ENCODE assay signal across 11 cellular contexts in genomic region chr10:7475046-7475860, GRCh38.
A peak's percentile ranks its signal among the peaks of the same experiment; 100 is the strongest.
DNase-seq lines count a peak whose midpoint lies in the region; ATAC-seq, FAIRE-seq and TF ChIP-seq lines count a peak whose summit lies in the region.
"Had no signal": no experiment of that assay in that cellular context is flagged by ENCODE, and none has a peak within 500 bp of the region (broad histone marks: within the 10 kb centered on the region; RNA-seq: fewer than 3 reads in every experiment).

No MANE protein-coding gene starts in this region.

- H3K9me3 ChIP-seq in H1 (ENCODE audit: insufficient read depth in 2 of 2, low read depth in 1 of 2, low read length in 1 of 2) = no peaks in the 10 kb centered on the region

- H3K4me3 ChIP-seq in H1 (ENCODE audit: extremely low read depth in 1 of 4, insufficient read depth in 2 of 4, low read depth in 3 of 4, low read length in 4 of 4) = no peak overlapping the region

- no peak overlapping the region for H3K23ac ChIP-seq in H1 (ENCODE audit: insufficient read length)

- no peak overlapping the region for H3K4ac ChIP-seq in H1 (replicated peaks; ENCODE audit: insufficient read length, low read depth, low read length)

- H3K9me3 Mint-ChIP-seq in CD14-positive monocyte = peaks cover 0 to 5% (median 0%) of the 10 kb centered on the region in 7 donors
- H3K9me3 Mint-ChIP-seq in nephron = no peaks in the 10 kb centered on the region
- H3K9me3 Mint-ChIP-seq: activated T-cell treated with anti-CD3 and anti-CD28 coated beads, Interleukin-2, amount 50 U/mL, for 24 hours had no signal

- H3K36me3 Mint-ChIP-seq in CD14-positive monocyte (no peaks in the 10 kb centered on the region), nephron (ENCODE audit: low read depth) (no peaks in the 10 kb centered on the region)

- H3K79me1 ChIP-seq in H1 (ENCODE audit: low read depth, low read length) = no peaks in the 10 kb centered on the region

- no peak overlapping the region for H2BK12ac ChIP-seq in H1 (ENCODE audit: low read depth, low read length)

- CTCF ChIA-PET in H1 (lab: Charles Lee; ENCODE audit: partially characterized antibody) = no interaction called here

- intact Hi-C loops in CD14-positive monocyte (cut with micrococcal nuclease) = no loop called here

- POLR2A ChIA-PET in H1 (lab: Charles Lee; ENCODE audit: partially characterized antibody) = interaction anchor here (1.2 kb wide), 1 partner anchor 19 kb away, joined by 3 read pairs; no protein-coding TSS in a partner anchor

- no peak for DNase-seq in CD14-positive monocyte (ENCODE audit: low spot score)
- peak; percentile 5 to 94 (median 85) for DNase-seq in NCI-H1417 (lab: John Stamatoyannopoulos, UW)
- peak in 1 of 2 experiments; percentile 67 for DNase-seq in H1 (ENCODE audit: low read depth in 1 of 2, low spot score in 2 of 2)
- DNase-seq in HT-29 (ENCODE audit: low spot score) = no peak
- no peak for DNase-seq in NCI-H187 treated with DMSO at 0.1 percent for 48 hours (lab: John Stamatoyannopoulos, UW)
- no peak for DNase-seq in epidermal melanocyte (ENCODE audit: insufficient read length, low spot score)
- DNase-seq: activated T-cell treated with anti-CD3 and anti-CD28 coated beads, Interleukin-2, amount 50 U/mL, for 24 hours; DMS79 had no signal

- no peak overlapping the region for H3K9ac ChIP-seq in H1 (replicated peaks in 1 of 4; ENCODE audit: extremely low read depth in 1 of 4, low read depth in 3 of 4, low read length in 3 of 4)
- H3K9ac ChIP-seq: parathyroid adenoma had no signal

- TF ChIP-seq CTCF in CD14-positive monocyte (IDR thresholded peaks at IDR 0.05) (no peak), H1 (IDR thresholded peaks at IDR 0.05; ENCODE audit: control extremely low read depth in 1 of 3, insufficient read depth in 1 of 3, low read depth in 1 of 3, low read length in 3 of 3) (no peak), nephron (IDR thresholded peaks at IDR 0.05; ENCODE audit: unreplicated experiment in 3 of 3) (no peak)

- no peaks in the 10 kb centered on the region for H4K20me1 ChIP-seq in H1 (replicated peaks in 1 of 2; ENCODE audit: control insufficient read depth in 1 of 2, insufficient read depth in 2 of 2, low read length in 2 of 2)

- no peak for ATAC-seq in HG02588 (IDR thresholded peaks at IDR 0.05; ENCODE audit: unreplicated experiment)

- no peak overlapping the region for H4K5ac ChIP-seq in H1 (ENCODE audit: insufficient read length, low read depth, low read length)

- no peak overlapping the region for H4K91ac ChIP-seq in H1 (replicated peaks; ENCODE audit: insufficient read length, low read length)

- WGBS in H1 (ENCODE audit: extremely low coverage in 1 of 2, insufficient coverage in 1 of 2, insufficient read length in 1 of 2, insufficient replicate concordance in 2 of 2, low coverage in 1 of 2, low lambda C conversion rate in 2 of 2, missing lambda C conversion rate in 1 of 2), 2 experiments = 57% methylated on average over 23 of the region's 23 CpGs; no CpG with 5 or more reads in 1 of the 2 experiments

- no peak for TF ChIP-seq EP300 in H1 (IDR thresholded peaks at IDR 0.05; ENCODE audit: borderline replicate concordance in 1 of 2, low read depth in 2 of 2, low read length in 2 of 2)

- no peaks in the 10 kb centered on the region for H3K23me2 ChIP-seq in H1 (ENCODE audit: low read depth, low read length)

- TF ChIP-seq RAD21 in H1 (IDR thresholded peaks at IDR 0.05 in 1 of 2, conservative IDR thresholded peaks at IDR 0.05 in 1 of 2; ENCODE audit: low read depth in 2 of 2, low read length in 2 of 2) = no peak

- H3K4me3 Mint-ChIP-seq in CD14-positive monocyte (peak overlapping the region; percentile 73 to 75), nephron (peak overlapping the region; percentile 3 to 37 (median 17))
- H3K4me3 Mint-ChIP-seq: activated T-cell treated with anti-CD3 and anti-CD28 coated beads, Interleukin-2, amount 50 U/mL, for 24 hours had no signal

- H2AK5ac ChIP-seq in H1 (ENCODE audit: low read depth, low read length) = no peak overlapping the region

- no peak overlapping the region for H2BK120ac ChIP-seq in H1 (replicated peaks; ENCODE audit: low read depth, low read length)

- peak overlapping the region; percentile 62; the same call in 1 of the 2 replicates for H3K18ac ChIP-seq in H1 (ENCODE audit: extremely low read depth, low read length)

- peak overlapping the region; percentile 48; the same call in 1 of the 2 replicates for H2BK20ac ChIP-seq in H1 (ENCODE audit: low read length)

- peak; percentile 73 for FAIRE-seq in H1 (lab: Jason Lieb, UNC)

- H3K27me3 ChIP-seq in H1 (replicated peaks in 1 of 4; ENCODE audit: control insufficient read depth in 3 of 4, extremely low read depth in 1 of 4, insufficient read depth in 3 of 4, low read length in 3 of 4) = no peaks in the 10 kb centered on the region

- peak overlapping the region; percentile 25 to 46; a peak in 3 of 4 replicates for H3K4me2 ChIP-seq in H1 (ENCODE audit: insufficient read depth in 1 of 2, low read depth in 2 of 2, low read length in 2 of 2)

- no peak overlapping the region for H3K14ac ChIP-seq in H1 (ENCODE audit: insufficient read length)

- H3K4me1 ChIP-seq in H1 (replicated peaks in 1 of 4; ENCODE audit: control insufficient read depth in 3 of 4, insufficient read depth in 4 of 4, low read length in 3 of 4) = peaks cover 3 to 9% (median 4%) of the 10 kb centered on the region in 4 experiments; a peak in 5 of 7 replicates
- H3K4me1 ChIP-seq: parathyroid adenoma had no signal

- H2AFZ ChIP-seq in H1 (ENCODE audit: low read length) = peak overlapping the region; percentile 64; the same call in 1 of the 2 replicates
- H2AFZ ChIP-seq: parathyroid adenoma had no signal

- H3K27ac ChIP-seq in H1 (ENCODE audit: low read depth, low read length) = no peak overlapping the region
- H3K27ac ChIP-seq: parathyroid adenoma had no signal

- no peak for TF ChIP-seq POLR2A in H1 (IDR thresholded peaks at IDR 0.05; ENCODE audit: control extremely low read depth in 1 of 2, low read depth in 2 of 2, low read length in 2 of 2)

- H3K56ac ChIP-seq in H1 (replicated peaks; ENCODE audit: insufficient read length, low read depth, low read length) = no peak overlapping the region

- H2BK5ac ChIP-seq in H1 (ENCODE audit: low read depth, low read length) = peak overlapping the region; percentile 23; the same call in 1 of the 2 replicates

- H3K27me3 Mint-ChIP-seq in CD14-positive monocyte (ENCODE audit: low read depth in 3 of 3) = peaks cover 0 to 3% (median 2%) of the 10 kb centered on the region in 3 donors
- peaks cover 3% of the 10 kb centered on the region for H3K27me3 Mint-ChIP-seq in nephron (ENCODE audit: low read depth)
- H3K27me3 Mint-ChIP-seq: activated T-cell treated with anti-CD3 and anti-CD28 coated beads, Interleukin-2, amount 50 U/mL, for 24 hours had no signal

- no peaks in the 10 kb centered on the region for H3K79me2 ChIP-seq in H1 (ENCODE audit: control insufficient read depth in 1 of 2, insufficient read depth in 2 of 2, low read length in 2 of 2)
- H3K79me2 ChIP-seq: parathyroid adenoma had no signal

- H4K8ac ChIP-seq in H1 (ENCODE audit: extremely low read depth, insufficient read depth, low read length) = no peak overlapping the region

- H3K27ac Mint-ChIP-seq in CD14-positive monocyte (no peak overlapping the region), nephron (peak overlapping the region in 1 of 3 experiments; percentile 65)
- H3K27ac Mint-ChIP-seq: activated T-cell treated with anti-CD3 and anti-CD28 coated beads, Interleukin-2, amount 50 U/mL, for 24 hours had no signal

- H3K4me1 Mint-ChIP-seq in CD14-positive monocyte (peaks cover 52% of the 10 kb centered on the region), nephron (peaks cover 10% of the 10 kb centered on the region)

- H2BK15ac ChIP-seq in H1 (ENCODE audit: low read length) = no peak overlapping the region

- no peaks in the 10 kb centered on the region for H3K36me3 ChIP-seq in H1 (ENCODE audit: control insufficient read depth in 2 of 4, insufficient read depth in 4 of 4, low read length in 3 of 4)

TF ChIP-seq in H1, 55 proteins besides CTCF, POLR2A, EP300 and RAD21:
- no peak for TF ChIP-seq ASH2L (IDR thresholded peaks at IDR 0.05; ENCODE audit: low read length)
- TF ChIP-seq, protein P1, sequence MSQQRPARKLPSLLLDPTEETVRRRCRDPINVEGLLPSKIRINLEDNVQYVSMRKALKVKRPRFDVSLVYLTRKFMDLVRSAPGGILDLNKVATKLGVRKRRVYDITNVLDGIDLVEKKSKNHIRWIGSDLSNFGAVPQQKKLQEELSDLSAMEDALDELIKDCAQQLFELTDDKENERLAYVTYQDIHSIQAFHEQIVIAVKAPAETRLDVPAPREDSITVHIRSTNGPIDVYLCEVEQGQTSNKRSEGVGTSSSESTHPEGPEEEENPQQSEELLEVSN (IDR thresholded peaks at IDR 0.05) = no peak
- no peak for TF ChIP-seq SUZ12 (IDR thresholded peaks at IDR 0.05; ENCODE audit: low read length)
- peak; percentile 50 to 85; a peak in 2 of 4 replicates for TF ChIP-seq SIN3A (conservative IDR thresholded peaks at IDR 0.05 in 1 of 2, IDR thresholded peaks at IDR 0.05 in 1 of 2; ENCODE audit: low read depth in 1 of 2, low read length in 2 of 2)
- TF ChIP-seq MAX (IDR thresholded peaks at IDR 0.05) = 0 out of 2 replicates have a peak, but pooled peaks have one; percentile 8
- 0 out of 4 replicates have a peak, but pooled peaks of 1 of the 2 experiments have one; percentile 18 for TF ChIP-seq HDAC2 (IDR thresholded peaks at IDR 0.05; ENCODE audit: borderline replicate concordance in 1 of 2, low read depth in 2 of 2, low read length in 2 of 2)
- TF ChIP-seq TBP (IDR thresholded peaks at IDR 0.05; ENCODE audit: low read depth, low read length) = peak; percentile 40; the same call in 1 of the 2 replicates

Comparison
In these comparisons a context has a peak if more than half of its experiments do, and no peak if none do; other contexts are left out.
1. DNase-seq: peak in NCI-H1417 (3 of 3); none in CD14-positive monocyte (single experiment), HT-29 (single experiment), NCI-H187 treated with DMSO at 0.1 percent for 48 hours (single experiment) and epidermal melanocyte (single experiment).